Comparison of ENCODE assay signal across 36 cellular contexts in the genomic region with DNA sequence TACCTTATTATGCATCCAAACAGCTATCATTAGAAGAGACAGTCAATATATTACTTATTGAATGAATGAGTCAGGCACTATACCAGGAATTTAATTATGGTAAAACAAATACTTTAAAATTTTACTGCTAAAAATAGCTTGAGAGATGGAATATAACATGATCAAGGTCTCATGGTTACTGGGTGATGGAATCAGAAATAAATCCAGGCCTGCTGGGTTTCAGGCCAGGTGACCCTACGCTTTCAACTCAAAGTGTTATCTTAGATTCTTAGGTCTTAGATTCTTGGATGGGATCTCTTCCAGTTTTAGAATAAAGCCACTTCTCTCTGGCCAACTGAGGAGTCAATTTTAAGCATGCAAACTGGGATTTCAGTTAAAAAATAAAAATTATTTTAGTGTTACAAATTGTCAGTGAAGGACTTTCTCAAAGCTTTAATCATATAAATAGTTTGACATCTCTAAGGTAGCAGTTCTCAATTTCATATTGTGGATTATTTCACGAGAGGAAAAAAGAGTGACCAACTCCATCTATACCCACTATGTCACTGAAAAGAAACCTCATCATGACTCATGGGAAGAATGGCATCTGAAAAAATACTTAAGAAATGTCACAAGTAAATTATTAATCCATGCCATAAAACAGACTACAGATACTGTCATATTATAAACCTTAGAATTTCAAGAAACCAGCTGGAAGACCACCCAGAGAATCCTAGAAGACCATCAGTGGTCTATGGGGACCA.
DNase-seq lines count a peak whose midpoint lies in the region; ATAC-seq, FAIRE-seq and TF ChIP-seq lines count a peak whose summit lies in the region.
"Had no signal": no experiment of that assay in that cellular context is flagged by ENCODE, and none has a peak within 500 bp of the region (broad histone marks: within the 10 kb centered on the region; RNA-seq: fewer than 3 reads in every experiment).

No MANE protein-coding gene starts in this region.

- H3K4me2 ChIP-seq in HepG2 (ENCODE audit: low read depth, low read length) (peak overlapping the region; percentile 23; the same call in 1 of the 2 replicates), MM.1S (ENCODE audit: low read depth, low read length) (peak overlapping the region; percentile 14; the same call in 1 of the 2 replicates), skeletal muscle satellite cell (ENCODE audit: low read length) (peak overlapping the region; percentile 62)
- H3K4me2 ChIP-seq: PC-9 had no signal

- WGBS in HepG2 (ENCODE audit: low lambda C conversion rate) = 96% methylated on average over 2 of the region's 2 CpGs
- 70% methylated on average over 2 of the region's 2 CpGs for WGBS in right lobe of liver (ENCODE audit: insufficient coverage, low coverage, low lambda C conversion rate, missing lambda C conversion rate)

- FAIRE-seq in HepG2 (lab: Jason Lieb, UNC) = no peak
- FAIRE-seq: D721Med, H1 had no signal

- H3K4me1 ChIP-seq in HepG2 (ENCODE audit: insufficient read depth, low read length) (peaks cover 33% of the 10 kb centered on the region), right lobe of liver (no peaks in the 10 kb centered on the region), MM.1S (ENCODE audit: low read length) (peaks cover 8% of the 10 kb centered on the region), skeletal muscle satellite cell (ENCODE audit: control insufficient read depth, insufficient read depth, low read length) (peaks cover 18% of the 10 kb centered on the region), vagina (no peaks in the 10 kb centered on the region)
- H3K4me1 ChIP-seq: adrenal gland, breast epithelium, esophagus squamous epithelium, right atrium auricular region, testis had no signal

- H3K36me3 ChIP-seq in HepG2 (replicated peaks in 1 of 2; ENCODE audit: control insufficient read depth in 1 of 2, insufficient read depth in 2 of 2, low read length in 2 of 2) (no peaks in the 10 kb centered on the region), right lobe of liver (no peaks in the 10 kb centered on the region), MM.1S (replicated peaks; ENCODE audit: insufficient read depth, low read length) (no peaks in the 10 kb centered on the region), skeletal muscle satellite cell (ENCODE audit: insufficient read depth, low read length) (no peaks in the 10 kb centered on the region), vagina (no peaks in the 10 kb centered on the region)
- H3K36me3 ChIP-seq: adrenal gland, breast epithelium, esophagus squamous epithelium, gastrocnemius medialis, right atrium auricular region had no signal

- TF ChIP-seq POLR2A in HepG2 (IDR thresholded peaks at IDR 0.05; ENCODE audit: insufficient read depth in 1 of 2, low read depth in 2 of 2, low read length in 2 of 2) = no peak
- no peak for TF ChIP-seq POLR2A in right lobe of liver (IDR thresholded peaks at IDR 0.05)
- no peak for TF ChIP-seq POLR2A in vagina (IDR thresholded peaks at IDR 0.05)

- TF ChIP-seq RAD21 in HepG2 (CRISPR knock-in tag; IDR thresholded peaks at IDR 0.05) = no peak

- POLR2A ChIA-PET in HepG2 (lab: Yijun Ruan, JAX) = interaction anchor here (1.2 kb wide), 1 partner anchor 333 kb away, joined by 4 read pairs; a partner anchor contains a TSS

- H3K4me3 ChIP-seq in HepG2 (replicated peaks in 1 of 3; ENCODE audit: insufficient read depth in 1 of 3, low read depth in 2 of 3, low read length in 3 of 3) = no peak overlapping the region
- H3K4me3 ChIP-seq in right lobe of liver = no peak overlapping the region
- no peak overlapping the region for H3K4me3 ChIP-seq in MM.1S (ENCODE audit: low read length)
- H3K4me3 ChIP-seq in fibroblast of the aortic adventitia (ENCODE audit: low read depth, low read length) = no peak overlapping the region
- H3K4me3 ChIP-seq in skeletal muscle satellite cell (ENCODE audit: low read length) = no peak overlapping the region
- H3K4me3 ChIP-seq in vagina = no peak overlapping the region
- H3K4me3 ChIP-seq: adrenal gland, breast epithelium, coronary artery, esophagus squamous epithelium, gastrocnemius medialis, PC-9, right atrium auricular region, testis had no signal

- ATAC-seq in HepG2 (no peak), right lobe of liver (no peak)
- ATAC-seq: gastrocnemius medialis; left ventricle myocardium superior; naive thymus-derived CD4-positive, alpha-beta T cell had no signal

- H3K27ac ChIP-seq in HepG2 (ENCODE audit: extremely low read length, insufficient read depth, low read length) = no peak overlapping the region
- no peak overlapping the region for H3K27ac ChIP-seq in right lobe of liver
- no peak overlapping the region for H3K27ac ChIP-seq in MM.1S (ENCODE audit: low read length)
- H3K27ac ChIP-seq in vagina = no peak overlapping the region
- H3K27ac ChIP-seq: adrenal gland, breast epithelium, C4-2B, coronary artery, esophagus squamous epithelium, gastrocnemius medialis, PC-9, right atrium auricular region, testis had no signal

- in situ Hi-C loops in HepG2 (cut with HindIII; ENCODE audit: extremely low pct_ligation_motif_present, low pct_unique_long_range_greater_than_20kb) = no loop called here
- in situ Hi-C loops in ACHN (cut with HindIII; ENCODE audit: low pct_ligation_motif_present, low pct_unique_long_range_greater_than_20kb, low sequenced_read_pairs) = no loop called here

- no peak for TF ChIP-seq CTCF in HepG2 (CRISPR knock-in tag; IDR thresholded peaks at IDR 0.05)
- no peak for TF ChIP-seq CTCF in right lobe of liver (IDR thresholded peaks at IDR 0.05)
- no peak for TF ChIP-seq CTCF in MM.1S (IDR thresholded peaks at IDR 0.05; ENCODE audit: low read length)
- TF ChIP-seq CTCF in fibroblast of the aortic adventitia (IDR thresholded peaks at IDR 0.05; ENCODE audit: insufficient read depth, low read length) = no peak
- TF ChIP-seq CTCF in vagina (IDR thresholded peaks at IDR 0.05) = no peak

- TF ChIP-seq EP300 in HepG2 (IDR thresholded peaks at IDR 0.05; ENCODE audit: low read depth in 2 of 2, low read length in 2 of 2) = no peak
- TF ChIP-seq EP300 in HepG2 (CRISPR knock-in tag; IDR thresholded peaks at IDR 0.05; ENCODE audit: borderline replicate concordance) = no peak

- H3K27me3 ChIP-seq in HepG2 (ENCODE audit: control insufficient read depth in 1 of 2, insufficient read depth in 2 of 2, low read length in 2 of 2) (no peaks in the 10 kb centered on the region), right lobe of liver (no peaks in the 10 kb centered on the region), MM.1S (replicated peaks; ENCODE audit: insufficient read depth, low read length) (no peaks in the 10 kb centered on the region), skeletal muscle satellite cell (ENCODE audit: control insufficient read depth, insufficient read depth, low read length) (no peaks in the 10 kb centered on the region), vagina (no peaks in the 10 kb centered on the region)
- H3K27me3 ChIP-seq: adrenal gland, breast epithelium, esophagus squamous epithelium, gastrocnemius medialis, right atrium auricular region, testis had no signal

- H2AFZ ChIP-seq in HepG2 (ENCODE audit: low read length) = no peak overlapping the region
- H2AFZ ChIP-seq in MM.1S (ENCODE audit: low read length) = no peak overlapping the region
- H2AFZ ChIP-seq: PC-9 had no signal

- BruUV-seq in HepG2 (replicated peaks; lab: Mats Ljungman, UMichigan) = no TSS peak

- CTCF ChIA-PET in HepG2 (lab: Yijun Ruan, JAX; ENCODE audit: low intra/inter-chr PET ratio, low total read pairs) = no interaction called here

- intact Hi-C loops in HepG2 (cut with micrococcal nuclease; ENCODE audit: unreplicated experiment) = loop anchor here (5.0 kb wide), 1 partner anchor 153 kb away; no protein-coding TSS in a partner anchor
- intact Hi-C loops in right lobe of liver (cut with DNase I) = no loop called here
- intact Hi-C loops in posterior vena cava (cut with DNase I) = no loop called here
- intact Hi-C loops in vagina (cut with DNase I) = no loop called here

- H3K9me2 ChIP-seq in MM.1S (replicated peaks; ENCODE audit: insufficient read depth, low read length) = no peaks in the 10 kb centered on the region

- DNase-seq in HepG2 (ENCODE audit: low spot score) (no peak), right lobe of liver (no peak), MM.1S (no peak), fibroblast of the aortic adventitia (ENCODE audit: low read depth) (peak; percentile 6), posterior vena cava (ENCODE audit: low spot score) (no peak), vagina (ENCODE audit: extremely low spot score in 2 of 2) (no peak), ACHN (no peak)
- DNase-seq: activated CD4-positive, alpha-beta T cell treated with anti-CD3 and anti-CD28 coated beads, Interleukin-2, amount 50 U/mL, for 48 hours; activated CD4-positive, CD25-positive, alpha-beta regulatory T cell; activated gamma-delta T cell; adrenal gland; esophagus squamous epithelium; gastrocnemius medialis; GDM1; hippocampal formation; immature natural killer cell; Karpas-422; left ventricle myocardium superior; naive thymus-derived CD4-positive, alpha-beta T cell; NCI-H1105; NCI-H2029 treated with DMSO at 0.1 percent for 48 hours; NCI-H226; occipital lobe; PC-9; SHP77; stimulated activated CD4-positive, alpha-beta T cell treated with anti-CD3 and anti-CD28 coated beads, Interleukin-12 subunit alpha, Interleukin-12 subunit beta, amount 100 ng/mL, for 4 hours; stimulated activated CD4-positive, alpha-beta T cell treated with anti-CD3 and anti-CD28 coated beads, Interleukin-4, amount 100 ng/mL, for 24 hours; stimulated activated naive CD4-positive, alpha-beta T cell; testis had no signal

- H3K9ac ChIP-seq in HepG2 (ENCODE audit: insufficient read depth, low read depth, low read length) (no peak overlapping the region), MM.1S (ENCODE audit: low read length) (no peak overlapping the region), skeletal muscle satellite cell (ENCODE audit: low read depth, low read length) (no peak overlapping the region)

- H3K79me2 ChIP-seq in HepG2 (ENCODE audit: insufficient read depth, low read length) = no peaks in the 10 kb centered on the region
- H3K79me2 ChIP-seq in MM.1S (ENCODE audit: low read length) = no peaks in the 10 kb centered on the region

- H3K9me3 ChIP-seq in HepG2 (ENCODE audit: low read length) (no peaks in the 10 kb centered on the region), right lobe of liver (no peaks in the 10 kb centered on the region), MM.1S (replicated peaks; ENCODE audit: insufficient read depth, low read length) (no peaks in the 10 kb centered on the region), skeletal muscle satellite cell (replicated peaks; ENCODE audit: low read length) (no peaks in the 10 kb centered on the region), vagina (no peaks in the 10 kb centered on the region)
- H3K9me3 ChIP-seq: adrenal gland, breast epithelium, esophagus squamous epithelium, gastrocnemius medialis, right atrium auricular region, testis had no signal

- H3F3A ChIP-seq in MM.1S (ENCODE audit: insufficient read depth, low read length) = no peaks in the 10 kb centered on the region

- H4K20me1 ChIP-seq in HepG2 (ENCODE audit: insufficient read depth, low read length) (no peaks in the 10 kb centered on the region), MM.1S (ENCODE audit: insufficient read depth, low read length) (no peaks in the 10 kb centered on the region)

TF ChIP-seq in HepG2, 621 proteins besides CTCF, POLR2A, EP300 and RAD21:
- TF ChIP-seq KLF6 (CRISPR knock-in tag; IDR thresholded peaks at IDR 0.05) = no peak
- peak; percentile 15 for TF ChIP-seq ASH2L (IDR thresholded peaks at IDR 0.05; ENCODE audit: insufficient read length, low read depth, low read length)
